In genomic region chr16:30725465-30725792, GRCh38 we compare ENCODE assay signal across 1 cellular context.
TF ChIP-seq lines count a peak whose summit lies in the region.

No MANE protein-coding gene starts in this region.

TF ChIP-seq in HCT116, 20 proteins besides CTCF, POLR2A, EP300 and RAD21:
- TF ChIP-seq ZFX (IDR thresholded peaks at IDR 0.05) (no peak), YY1 (IDR thresholded peaks at IDR 0.05; ENCODE audit: extremely low read depth, insufficient replicate concordance, low read depth, low read length) (no peak), POLR2AphosphoS5 (IDR thresholded peaks at IDR 0.05; ENCODE audit: low read depth, low read length) (0 out of 2 replicates have a peak, but pooled peaks have one; percentile 7), ATF3 (IDR thresholded peaks at IDR 0.05) (no peak)
